ENCODE assay signal across 8 cellular contexts in the genomic region with DNA sequence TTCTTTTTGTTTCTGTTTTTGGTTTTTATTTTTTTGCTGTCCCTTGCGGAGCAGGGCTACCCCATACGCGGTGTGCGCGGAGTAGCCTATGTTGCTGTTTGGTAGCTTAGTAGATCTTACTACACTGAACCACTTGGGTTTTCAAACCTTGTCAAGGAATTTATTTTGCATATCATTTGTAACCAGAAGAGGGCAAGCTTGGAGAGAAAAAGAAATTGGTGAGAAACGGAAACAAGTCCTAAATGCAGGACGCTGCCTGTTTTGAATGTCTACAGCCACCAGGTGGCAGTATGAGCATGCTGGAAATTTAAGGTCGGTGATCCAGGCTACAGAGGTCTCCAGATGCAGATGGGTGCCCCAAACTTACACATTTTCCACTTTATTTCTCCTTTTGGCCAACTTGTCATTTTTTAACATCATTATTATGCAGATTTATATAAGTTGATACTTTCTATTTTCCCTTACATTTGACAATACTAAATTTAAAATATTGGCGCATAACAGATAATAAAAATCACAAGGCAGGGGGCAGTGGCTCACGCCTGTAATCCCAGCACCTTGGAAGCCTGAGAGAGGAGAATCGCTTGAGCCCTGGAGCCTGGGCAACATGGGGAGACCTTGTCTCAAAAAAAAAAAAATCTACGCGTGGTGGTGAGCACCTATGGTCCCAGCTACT. TPM values are rescaled to one million over a fixed set of nuclear protein-coding genes. Genes with fewer than 3 reads are reported as not detected.
A peak's percentile ranks its signal among the peaks of the same experiment; 100 is the strongest.
DNase-seq lines count a peak whose midpoint lies in the region; TF ChIP-seq lines count a peak whose summit lies in the region.

No MANE protein-coding gene starts in this region.

- no peak overlapping the region for H3K4me3 Mint-ChIP-seq in activated naive CD4-positive, alpha-beta T cell treated with anti-CD3 and anti-CD28 coated beads for 36 hours
- no peak overlapping the region for H3K4me3 Mint-ChIP-seq in progenitor cell of endocrine pancreas (ENCODE audit: low read depth)

- no peak overlapping the region for H3K4me3 ChIP-seq in HEK293 (ENCODE audit: low read depth, low read length)
- no peak overlapping the region for H3K4me3 ChIP-seq in SK-N-MC
- no peak overlapping the region for H3K4me3 ChIP-seq in vagina

- POLR2A ChIA-PET in HEK293 (lab: Yijun Ruan, JAX), result no interaction called here

- H3K36me3 ChIP-seq in HEK293 (ENCODE audit: control insufficient read depth in 2 of 2, insufficient read depth in 1 of 2, low read length in 2 of 2), result no peaks in the 10 kb centered on the region
- no peaks in the 10 kb centered on the region for H3K36me3 ChIP-seq in SK-N-MC (ENCODE audit: insufficient read depth, low read length)
- no peaks in the 10 kb centered on the region for H3K36me3 ChIP-seq in vagina

- no peaks in the 10 kb centered on the region for H3K27me3 ChIP-seq in vagina

- TF ChIP-seq CTCF in HEK293 (tag by site-specific recombination; IDR thresholded peaks at IDR 0.05) (peak; percentile 87), progenitor cell of endocrine pancreas (IDR thresholded peaks at IDR 0.05; ENCODE audit: unreplicated experiment) (peak; percentile 99), vagina (IDR thresholded peaks at IDR 0.05) (peak; percentile 91 to 97 (median 92))

- H3K27ac ChIP-seq in HEK293 (ENCODE audit: extremely low read depth, low read depth, low read length) (no peak overlapping the region), SK-N-MC (no peak overlapping the region), vagina (no peak overlapping the region)

- H3K9me3 ChIP-seq in HEK293 (ENCODE audit: control insufficient read depth, insufficient read depth, low read depth, low read length) (no peaks in the 10 kb centered on the region), SK-N-MC (ENCODE audit: low read depth, low read length) (no peaks in the 10 kb centered on the region), vagina (no peaks in the 10 kb centered on the region)

- CTCF ChIA-PET in HEK293 (lab: Yijun Ruan, JAX), result interaction anchor here (0.5 to 2.8 kb wide), 42 partner anchors 8 to 1647 kb away, joined by 3 to 18 read pairs (median 4); a partner anchor contains a TSS
- CTCF ChIA-PET in activated naive CD4-positive, alpha-beta T cell treated with anti-CD3 and anti-CD28 coated beads for 36 hours (lab: Charles Lee), result interaction anchor here (0.6 to 3.5 kb wide), 37 partner anchors 9 to 1505 kb away, joined by 3 to 22 read pairs (median 4); a partner anchor contains a TSS

- H3K4me1 ChIP-seq in HEK293 (ENCODE audit: control insufficient read depth, insufficient read depth, low read length) (no peaks in the 10 kb centered on the region; the same call in 1 of the 2 replicates), vagina (no peaks in the 10 kb centered on the region)

- no peak overlapping the region for H3K27ac Mint-ChIP-seq in activated naive CD4-positive, alpha-beta T cell treated with anti-CD3 and anti-CD28 coated beads for 36 hours
- no peak overlapping the region for H3K27ac Mint-ChIP-seq in progenitor cell of endocrine pancreas

- H3K36me3 Mint-ChIP-seq in activated naive CD4-positive, alpha-beta T cell treated with anti-CD3 and anti-CD28 coated beads for 36 hours (ENCODE audit: low read depth), result no peaks in the 10 kb centered on the region
- H3K36me3 Mint-ChIP-seq in progenitor cell of endocrine pancreas (ENCODE audit: insufficient read depth), result no peaks in the 10 kb centered on the region

- H3K9me3 Mint-ChIP-seq in activated naive CD4-positive, alpha-beta T cell treated with anti-CD3 and anti-CD28 coated beads for 36 hours, result no peaks in the 10 kb centered on the region
- no peaks in the 10 kb centered on the region for H3K9me3 Mint-ChIP-seq in progenitor cell of endocrine pancreas (ENCODE audit: low read depth)

- intact Hi-C loops in activated naive CD4-positive, alpha-beta T cell treated with anti-CD3 and anti-CD28 coated beads for 36 hours (cut with micrococcal nuclease), result loop anchor here (1.0 to 10.0 kb wide), 9 partner anchors 23 to 1118 kb away; a partner anchor contains a TSS
- intact Hi-C loops in vagina (cut with DNase I), result no loop called here

- H3K9ac ChIP-seq in SK-N-MC (ENCODE audit: insufficient read length), result no peak overlapping the region

- H3K4me1 Mint-ChIP-seq in activated naive CD4-positive, alpha-beta T cell treated with anti-CD3 and anti-CD28 coated beads for 36 hours (ENCODE audit: low read depth), result peaks cover 5% of the 10 kb centered on the region
- H3K4me1 Mint-ChIP-seq in progenitor cell of endocrine pancreas (ENCODE audit: low read depth), result peaks cover 5% of the 10 kb centered on the region

- DNase-seq in GF-D8 (lab: John Stamatoyannopoulos, UW) (peak; percentile 76), NCI-H1048 (lab: John Stamatoyannopoulos, UW) (peak; percentile 70), SK-N-MC (ENCODE audit: low read depth, low spot score) (peak; percentile 95), glomerular endothelial cell (ENCODE audit: extremely low read depth, low read depth, low spot score) (peak; percentile 80), progenitor cell of endocrine pancreas (ENCODE audit: low spot score, unreplicated experiment) (peak; percentile 64), vagina (ENCODE audit: extremely low spot score in 2 of 2) (no peak)
- DNase-seq in activated naive CD4-positive, alpha-beta T cell treated with anti-CD3 and anti-CD28 coated beads for 36 hours, result peak; percentile 86

- TF ChIP-seq POLR2A in vagina (IDR thresholded peaks at IDR 0.05), result no peak

- H3K27me3 Mint-ChIP-seq in activated naive CD4-positive, alpha-beta T cell treated with anti-CD3 and anti-CD28 coated beads for 36 hours (ENCODE audit: low read depth), result no peaks in the 10 kb centered on the region
- H3K27me3 Mint-ChIP-seq in progenitor cell of endocrine pancreas, result no peaks in the 10 kb centered on the region

TF ChIP-seq in HEK293, 187 proteins besides CTCF, POLR2A, EP300 and RAD21 (continues in another document):
- TF ChIP-seq, protein P1, sequence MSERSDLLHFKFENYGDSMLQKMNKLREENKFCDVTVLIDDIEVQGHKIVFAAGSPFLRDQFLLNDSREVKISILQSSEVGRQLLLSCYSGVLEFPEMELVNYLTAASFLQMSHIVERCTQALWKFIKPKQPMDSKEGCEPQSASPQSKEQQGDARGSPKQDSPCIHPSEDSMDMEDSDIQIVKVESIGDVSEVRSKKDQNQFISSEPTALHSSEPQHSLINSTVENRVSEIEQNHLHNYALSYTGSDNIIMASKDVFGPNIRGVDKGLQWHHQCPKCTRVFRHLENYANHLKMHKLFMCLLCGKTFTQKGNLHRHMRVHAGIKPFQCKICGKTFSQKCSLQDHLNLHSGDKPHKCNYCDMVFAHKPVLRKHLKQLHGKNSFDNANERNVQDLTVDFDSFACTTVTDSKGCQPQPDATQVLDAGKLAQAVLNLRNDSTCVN (tag by site-specific recombination; optimal IDR thresholded peaks at IDR 0.05), result no peak
- TF ChIP-seq SP2 (tag by site-specific recombination; IDR thresholded peaks at IDR 0.05) (no peak), ZNF155 (tag by site-specific recombination; IDR thresholded peaks at IDR 0.05) (no peak), ZNF501 (tag by site-specific recombination; IDR thresholded peaks at IDR 0.05) (0 out of 2 replicates have a peak, but pooled peaks have one; percentile 33), ZNF660 (tag by site-specific recombination; IDR thresholded peaks at IDR 0.05) (0 out of 2 replicates have a peak, but pooled peaks have one; percentile 33), ZNF114 (tag by site-specific recombination; IDR thresholded peaks at IDR 0.05) (no peak), ZNF654 (tag by site-specific recombination; IDR thresholded peaks at IDR 0.05; ENCODE audit: low read depth) (peak; percentile 90), GLI4 (tag by site-specific recombination; IDR thresholded peaks at IDR 0.05) (no peak), SETDB1 (IDR thresholded peaks at IDR 0.05; ENCODE audit: insufficient read length, low read length) (no peak), ZNF621 (tag by site-specific recombination; IDR thresholded peaks at IDR 0.05) (no peak), ZNF404 (tag by site-specific recombination; IDR thresholded peaks at IDR 0.05) (no peak), ZBTB17 (tag by site-specific recombination; IDR thresholded peaks at IDR 0.05) (0 out of 2 replicates have a peak, but pooled peaks have one; percentile 21), ZNF792 (tag by site-specific recombination; IDR thresholded peaks at IDR 0.05) (no peak)
- TF ChIP-seq, protein P2, sequence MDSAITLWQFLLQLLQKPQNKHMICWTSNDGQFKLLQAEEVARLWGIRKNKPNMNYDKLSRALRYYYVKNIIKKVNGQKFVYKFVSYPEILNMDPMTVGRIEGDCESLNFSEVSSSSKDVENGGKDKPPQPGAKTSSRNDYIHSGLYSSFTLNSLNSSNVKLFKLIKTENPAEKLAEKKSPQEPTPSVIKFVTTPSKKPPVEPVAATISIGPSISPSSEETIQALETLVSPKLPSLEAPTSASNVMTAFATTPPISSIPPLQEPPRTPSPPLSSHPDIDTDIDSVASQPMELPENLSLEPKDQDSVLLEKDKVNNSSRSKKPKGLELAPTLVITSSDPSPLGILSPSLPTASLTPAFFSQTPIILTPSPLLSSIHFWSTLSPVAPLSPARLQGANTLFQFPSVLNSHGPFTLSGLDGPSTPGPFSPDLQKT (IDR thresholded peaks at IDR 0.05; ENCODE audit: borderline replicate concordance, low read depth, low read length), result no peak
- TF ChIP-seq, protein P3, sequence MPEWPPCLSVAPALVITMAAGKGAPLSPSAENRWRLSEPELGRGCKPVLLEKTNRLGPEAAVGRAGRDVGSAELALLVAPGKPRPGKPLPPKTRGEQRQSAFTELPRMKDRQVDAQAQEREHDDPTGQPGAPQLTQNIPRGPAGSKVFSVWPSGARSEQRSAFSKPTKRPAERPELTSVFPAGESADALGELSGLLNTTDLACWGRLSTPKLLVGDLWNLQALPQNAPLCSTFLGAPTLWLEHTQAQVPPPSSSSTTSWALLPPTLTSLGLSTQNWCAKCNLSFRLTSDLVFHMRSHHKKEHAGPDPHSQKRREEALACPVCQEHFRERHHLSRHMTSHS (tag by site-specific recombination; IDR thresholded peaks at IDR 0.05), result no peak

RNA-seq across cellular contexts. Expression of a gene that starts 15.3 kb away (rescaled TPM):
- total RNA-seq in activated naive CD4-positive, alpha-beta T cell treated with anti-CD3 and anti-CD28 coated beads for 36 hours, result 10 to 100 TPM; 77.8 to 79.0 TPM
- 29.8 and 36.2 TPM in 2 replicates for total RNA-seq in glomerular endothelial cell
- total RNA-seq in progenitor cell of endocrine pancreas, result 203 and 216 TPM in 2 replicates
- total RNA-seq in vagina, result 71.7 TPM

RNA-seq across cellular contexts. Expression of a gene that starts 50.1 kb away (rescaled TPM):
- 1 to 10 TPM; 5.3 to 5.7 TPM for total RNA-seq in activated naive CD4-positive, alpha-beta T cell treated with anti-CD3 and anti-CD28 coated beads for 36 hours
- total RNA-seq in glomerular endothelial cell (9.7 and 15.6 TPM in 2 replicates), progenitor cell of endocrine pancreas (19.4 and 21.3 TPM in 2 replicates), vagina (18.7 TPM)

Comparison
In these comparisons a context has a peak if more than half of its experiments do, and no peak if none do; other contexts are left out.
1. DNase-seq: peak in GF-D8 (single experiment), NCI-H1048 (single experiment), SK-N-MC (single experiment), activated naive CD4-positive, alpha-beta T cell treated with anti-CD3 and anti-CD28 coated beads for 36 hours (single experiment), glomerular endothelial cell (single experiment) and progenitor cell of endocrine pancreas (single experiment); none in vagina (0 of 2).
2. Peak in every context shown above with its lines, with median percentiles within 50 percentile points of each other: CTCF ChIP-seq.